24 cellular contexts compared by ENCODE assay signal in genomic region chr1:169858467-169858866, GRCh38. TPM values are rescaled to one million over a fixed set of nuclear protein-coding genes. Genes with fewer than 3 reads are reported as not detected.
A peak's percentile ranks its signal among the peaks of the same experiment; 100 is the strongest.
DNase-seq lines count a peak whose midpoint lies in the region; TF ChIP-seq lines count a peak whose summit lies in the region.
"Had no signal": no experiment of that assay in that cellular context is flagged by ENCODE, and none has a peak within 500 bp of the region (broad histone marks: within the 10 kb centered on the region; RNA-seq: fewer than 3 reads in every experiment).

No MANE protein-coding gene starts in this region.

- H3K27me3 Mint-ChIP-seq in endodermal cell (ENCODE audit: insufficient read depth) = no peaks in the 10 kb centered on the region
- H3K27me3 Mint-ChIP-seq in progenitor cell of endocrine pancreas = no peaks in the 10 kb centered on the region
- H3K27me3 Mint-ChIP-seq: activated B cell treated with CpG ODN at 0.5 μM for 24 hours; activated CD4-positive, alpha-beta memory T cell treated with anti-CD3 and anti-CD28 coated beads, Interleukin-2, amount 10 ng/mL, durations not matched to agents 7 days and 5 days; activated T-cell treated with anti-CD3 and anti-CD28 coated beads, Interleukin-2, amount 50 U/mL, for 24 hours; B cell; IgD-negative memory B cell had no signal

- POLR2A ChIA-PET in HEK293T (lab: Yijun Ruan, JAX) = no interaction called here

- no peak overlapping the region for H3K9ac ChIP-seq in endodermal cell (ENCODE audit: extremely low read depth, low read length, poor library complexity, severe bottlenecking)

- H3K9me3 Mint-ChIP-seq in endodermal cell = no peaks in the 10 kb centered on the region
- no peaks in the 10 kb centered on the region for H3K9me3 Mint-ChIP-seq in progenitor cell of endocrine pancreas (ENCODE audit: low read depth)
- H3K9me3 Mint-ChIP-seq: activated B cell treated with CpG ODN at 0.5 μM for 24 hours; activated CD4-positive, alpha-beta memory T cell treated with anti-CD3 and anti-CD28 coated beads, Interleukin-2, amount 10 ng/mL, durations not matched to agents 7 days and 5 days; activated T-cell treated with anti-CD3 and anti-CD28 coated beads, Interleukin-2, amount 50 U/mL, for 24 hours; IgD-negative memory B cell had no signal

- peaks cover 47% of the 10 kb centered on the region for H3K36me3 Mint-ChIP-seq in endodermal cell (ENCODE audit: low read depth)
- peaks cover 37% of the 10 kb centered on the region for H3K36me3 Mint-ChIP-seq in progenitor cell of endocrine pancreas (ENCODE audit: insufficient read depth)

- DNase-seq in HEK293T (ENCODE audit: extremely low spot score) (no peak), RPMI7951 (ENCODE audit: low read depth) (peak; percentile 28), endodermal cell (no peak), NCI-H82 (lab: John Stamatoyannopoulos, UW) (no peak), NCI-H2227 treated with DMSO at 0.1 percent for 48 hours (lab: John Stamatoyannopoulos, UW) (no peak), progenitor cell of endocrine pancreas (ENCODE audit: low spot score, unreplicated experiment) (no peak), NCI-H526 treated with DMSO at 0.1 percent for 48 hours (lab: John Stamatoyannopoulos, UW) (no peak)
- DNase-seq: activated B cell treated with CpG ODN at 0.5 μM for 24 hours; activated CD4-positive, alpha-beta memory T cell treated with anti-CD3 and anti-CD28 coated beads, Interleukin-2, amount 10 ng/mL, durations not matched to agents 7 days and 5 days; activated naive CD4-positive, alpha-beta T cell treated with Interleukin-2 at 50 U/mL for 16 hours; activated T-cell treated with anti-CD3 and anti-CD28 coated beads, Interleukin-2, amount 50 U/mL, for 24 hours; anterior cingulate cortex; cerebellar nuclear complex; effector CD8-positive, alpha-beta T cell; kidney glomerular epithelial cell; NCI-H1930; NCI-H446 treated with DMSO at 0.1 percent for 48 hours; stimulated activated CD4-positive, alpha-beta T cell treated with anti-CD3 and anti-CD28 coated beads, Interleukin-4, amount 100 ng/mL, for 1 hour; stomach; T-helper 1 cell had no signal

- CTCF ChIA-PET in HEK293T (lab: Yijun Ruan, JAX) = interaction anchor here (0.6 to 0.7 kb wide), 3 partner anchors 27 to 64 kb away, joined by 3 read pairs; no protein-coding TSS in a partner anchor

- H3K4me1 ChIP-seq in endodermal cell (ENCODE audit: control insufficient read depth, insufficient read depth, low read length) (peaks cover 4% of the 10 kb centered on the region), mesodermal cell (ENCODE audit: control insufficient read depth, insufficient read depth, low read length, poor library complexity, severe bottlenecking) (peaks cover 3% of the 10 kb centered on the region)
- H3K4me1 ChIP-seq: stomach had no signal

- no peaks in the 10 kb centered on the region for H3K27me3 ChIP-seq in endodermal cell (ENCODE audit: control insufficient read depth, insufficient read depth, low read length, poor library complexity, severe bottlenecking)
- H3K27me3 ChIP-seq: stomach had no signal

- peak; percentile 25 for TF ChIP-seq CTCF in endodermal cell (conservative IDR thresholded peaks at IDR 0.05)
- no peak for TF ChIP-seq CTCF in progenitor cell of endocrine pancreas (IDR thresholded peaks at IDR 0.05; ENCODE audit: unreplicated experiment)

- H3K36me3 ChIP-seq in endodermal cell (ENCODE audit: control insufficient read depth, insufficient read depth, low read length) (peaks cover 61% of the 10 kb centered on the region), mesodermal cell (ENCODE audit: control insufficient read depth, insufficient read depth, low read length) (peaks cover 82% of the 10 kb centered on the region)

- no peaks in the 10 kb centered on the region for H3K9me3 ChIP-seq in endodermal cell (ENCODE audit: control insufficient read depth, low read length)
- no peaks in the 10 kb centered on the region for H3K9me3 ChIP-seq in mesodermal cell (ENCODE audit: control insufficient read depth, low read length)
- H3K9me3 ChIP-seq: stomach had no signal

- H3K27ac Mint-ChIP-seq in endodermal cell (no peak overlapping the region), progenitor cell of endocrine pancreas (no peak overlapping the region)
- H3K27ac Mint-ChIP-seq: activated B cell treated with CpG ODN at 0.5 μM for 24 hours; activated CD4-positive, alpha-beta memory T cell treated with anti-CD3 and anti-CD28 coated beads, Interleukin-2, amount 10 ng/mL, durations not matched to agents 7 days and 5 days; activated T-cell treated with anti-CD3 and anti-CD28 coated beads, Interleukin-2, amount 50 U/mL, for 24 hours; B cell; IgD-negative memory B cell had no signal

- H3K4me3 Mint-ChIP-seq in endodermal cell = no peak overlapping the region
- no peak overlapping the region for H3K4me3 Mint-ChIP-seq in progenitor cell of endocrine pancreas (ENCODE audit: low read depth)
- H3K4me3 Mint-ChIP-seq: activated B cell treated with CpG ODN at 0.5 μM for 24 hours; activated CD4-positive, alpha-beta memory T cell treated with anti-CD3 and anti-CD28 coated beads, Interleukin-2, amount 10 ng/mL, durations not matched to agents 7 days and 5 days; activated T-cell treated with anti-CD3 and anti-CD28 coated beads, Interleukin-2, amount 50 U/mL, for 24 hours; B cell; IgD-negative memory B cell had no signal

- 93 to 100% methylated on average over 2 to 3 of the region's 3 CpGs for WGBS in endodermal cell (ENCODE audit: insufficient coverage in 1 of 2, insufficient read length in 1 of 2), 2 experiments
- WGBS in mesodermal cell (ENCODE audit: insufficient coverage in 2 of 2), 2 experiments = 100% methylated on average over 2 of the region's 3 CpGs; no CpG with 5 or more reads in 1 of the 2 experiments

- H3K27ac ChIP-seq in endodermal cell (ENCODE audit: low read depth, low read length) (no peak overlapping the region), mesodermal cell (ENCODE audit: low read depth, low read length, severe bottlenecking) (peak overlapping the region; percentile 72)
- H3K27ac ChIP-seq: HL-60, stomach had no signal

- H3K4me1 Mint-ChIP-seq in endodermal cell = peaks cover 8% of the 10 kb centered on the region
- no peaks in the 10 kb centered on the region for H3K4me1 Mint-ChIP-seq in progenitor cell of endocrine pancreas (ENCODE audit: low read depth)
- H3K4me1 Mint-ChIP-seq: activated CD4-positive, alpha-beta memory T cell treated with anti-CD3 and anti-CD28 coated beads, Interleukin-2, amount 10 ng/mL, durations not matched to agents 7 days and 5 days had no signal

- H3K4me3 ChIP-seq in endodermal cell (ENCODE audit: low read length) (no peak overlapping the region), mesodermal cell (ENCODE audit: extremely low read depth, insufficient read depth, low read length, poor library complexity, severe bottlenecking) (no peak overlapping the region)
- H3K4me3 ChIP-seq: stomach had no signal

TF ChIP-seq in HEK293T, 16 proteins besides CTCF, POLR2A, EP300 and RAD21:
- TF ChIP-seq SUZ12 (IDR thresholded peaks at IDR 0.05) (no peak), PKNOX1 (IDR thresholded peaks at IDR 0.05) (peak; percentile 8; the same call in 1 of the 2 replicates), NFRKB (IDR thresholded peaks at IDR 0.05) (no peak)

RNA-seq across cellular contexts. Expression of gene SCYL3, which starts 35.2 kb away (rescaled TPM):
- 4.2 and 4.9 TPM in 2 replicates for total RNA-seq in RPMI7951 (2014; rRNA removed; shearing (Covaris generic))
- total RNA-seq in endodermal cell (1 to 10 TPM; 7.9 to 8.1 TPM), progenitor cell of endocrine pancreas (14.5 and 14.8 TPM in 2 replicates)
- polyA plus RNA-seq in endodermal cell (2013, experiment 1 of 2) = 7.9 TPM
- polyA plus RNA-seq in endodermal cell (2013, experiment 2 of 2) = 6.7 TPM
- 7.1 TPM for polyA plus RNA-seq in mesodermal cell (2013, experiment 1 of 2)
- 6.9 TPM for polyA plus RNA-seq in mesodermal cell (2013, experiment 2 of 2)
